Comparison of ENCODE assay signal across 27 cellular contexts in the genomic region with DNA sequence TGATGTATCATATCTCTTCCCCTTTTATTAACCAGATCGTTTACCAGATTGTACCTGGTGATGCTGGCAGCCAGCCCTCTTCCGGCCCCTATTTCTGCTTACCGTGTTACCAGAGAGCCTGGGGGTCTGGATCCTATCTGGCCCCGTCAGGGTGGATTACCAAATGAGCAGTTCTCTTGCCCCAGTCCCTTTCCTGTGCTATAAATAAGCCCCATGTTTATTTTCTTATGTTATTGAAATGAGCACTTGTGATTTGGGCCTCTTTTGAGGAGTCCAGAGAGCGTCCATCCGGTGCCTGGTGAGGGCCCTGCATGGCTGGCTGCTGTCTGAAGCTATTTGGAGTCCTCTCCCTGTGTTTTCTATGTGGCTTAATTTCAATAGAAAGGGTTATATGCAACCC. TPM values are rescaled to one million over a fixed set of nuclear protein-coding genes. Genes with fewer than 3 reads are reported as not detected.
"Had no signal": no experiment of that assay in that cellular context is flagged by ENCODE, and none has a peak within 500 bp of the region (broad histone marks: within the 10 kb centered on the region; RNA-seq: fewer than 3 reads in every experiment).

No MANE protein-coding gene starts in this region.

- H3K9me3 ChIP-seq: testis, thyroid gland, uterus had no signal

- DNase-seq: stimulated activated CD4-positive, alpha-beta T cell treated with anti-CD3 and anti-CD28 coated beads, Interleukin-2, amount 100 ng/mL, for 48 hours; stimulated activated CD4-positive, alpha-beta T cell treated with anti-CD3 and anti-CD28 coated beads, Interleukin-4, amount 100 ng/mL, for 1 hour; stimulated activated CD4-positive, alpha-beta T cell treated with anti-CD3 and anti-CD28 coated beads, Interleukin-4, amount 100 ng/mL, for 24 hours; stimulated activated CD4-positive, alpha-beta T cell treated with anti-CD3 and anti-CD28 coated beads, Interleukin-4, amount 100 ng/mL, for 4 hours; stimulated activated CD8-positive, alpha-beta memory T cell treated with anti-CD3 and anti-CD28 coated beads, Interleukin-4, amount 100 ng/mL, for 48 hours; stimulated activated naive B cell treated with anti-CD40 and anti-IgM and Interleukin-4, amounts not matched to agents 10 μg/mL and 1 μg/mL and 100 μg/mL, for 72 hours; stimulated activated naive CD4-positive, alpha-beta T cell; stimulated activated naive CD4-positive, alpha-beta T cell treated with Interleukin-2 at 50 U/mL for 16 hours; stimulated activated naive CD8-positive, alpha-beta T cell treated with anti-CD3 and anti-CD28 coated beads, Interleukin-15, amount 100 ng/mL, for 72 hours; stimulated activated naive CD8-positive, alpha-beta T cell treated with anti-CD3 and anti-CD28 coated beads, Interleukin-15, Interleukin-2, amounts not matched to agents 100 U/mL and 50 U/mL, for 24 hours; stomach; substantia nigra; testis; thyroid gland; tibial artery; transverse colon; trophoblast cell; upper lobe of left lung; upper lobe of right lung; uterus had no signal

- H3K4me3 ChIP-seq: stomach, suprapubic skin, testis, thoracic aorta, thyroid gland, tibial artery, tibial nerve, transverse colon, upper lobe of left lung, upper lobe of right lung, uterus, vagina had no signal

- H3K4me1 ChIP-seq: testis, transverse colon, upper lobe of left lung, upper lobe of right lung, uterus had no signal

- H3K27me3 ChIP-seq: stomach, suprapubic skin, testis, thyroid gland, tibial artery, tibial nerve, transverse colon, upper lobe of left lung, upper lobe of right lung, uterus, vagina had no signal

- H3K36me3 ChIP-seq: suprapubic skin, thoracic aorta, thyroid gland, transverse colon, upper lobe of right lung, uterus, vagina had no signal

- H3K27ac ChIP-seq: stomach, suprapubic skin, testis, thoracic aorta, thyroid gland, tibial artery, tibial nerve, transverse colon, upper lobe of left lung, upper lobe of right lung, uterus, vagina had no signal

- ATAC-seq: stimulated activated effector memory CD8-positive, alpha-beta T cell treated with anti-CD3 and anti-CD28 coated beads, Interleukin-12 subunit alpha, Interleukin-12 subunit beta, amount 100 ng/mL, for 72 hours; stimulated activated memory B cell treated with anti-CD40 and anti-IgM and Interleukin-4, amounts not matched to agents 10 μg/mL and 1 μg/mL and 100 μg/mL, for 72 hours; stimulated activated naive B cell treated with anti-CD40 and anti-IgM and Interleukin-4, amounts not matched to agents 10 μg/mL and 1 μg/mL and 100 μg/mL, for 72 hours; stimulated activated naive CD8-positive, alpha-beta T cell treated with anti-CD3 and anti-CD28 coated beads, Interleukin-15, amount 100 ng/mL, for 72 hours; stimulated activated naive CD8-positive, alpha-beta T cell treated with anti-CD3 and anti-CD28 coated beads, Interleukin-15, Interleukin-2, amounts not matched to agents 100 U/mL and 50 U/mL, for 24 hours; upper lobe of right lung had no signal

RNA-seq across cellular contexts. Expression of a gene that starts 59.5 kb away (rescaled TPM):
- total RNA-seq: stomach, thoracic aorta, transverse colon, upper lobe of left lung, upper lobe of right lung, ureter, vagina had no signal
- polyA plus RNA-seq: stomach had no signal
